In genomic region chr12:14959126-14959440, GRCh38 we compare ENCODE assay signal across 4 cellular contexts.
TF ChIP-seq lines count a peak whose summit lies in the region.

No MANE protein-coding gene starts in this region.

TF ChIP-seq in SK-N-SH, 30 proteins besides CTCF, POLR2A, EP300 and RAD21:
- TF ChIP-seq YY1 (IDR thresholded peaks at IDR 0.05; ENCODE audit: low read depth) (no peak), POLR2AphosphoS5 (IDR thresholded peaks at IDR 0.05; ENCODE audit: low read depth, low read length) (no peak), PBX3 (IDR thresholded peaks at IDR 0.05) (no peak), GABPA (IDR thresholded peaks at IDR 0.05; ENCODE audit: low read depth) (no peak), SIN3A (IDR thresholded peaks at IDR 0.05; ENCODE audit: borderline replicate concordance, low read depth, low read length) (no peak), JUND (IDR thresholded peaks at IDR 0.05) (no peak), USF1 (IDR thresholded peaks at IDR 0.05; ENCODE audit: borderline replicate concordance, low read depth) (no peak), FOXJ3 (CRISPR knock-in tag; IDR thresholded peaks at IDR 0.05) (no peak), MEF2A (IDR thresholded peaks at IDR 0.05; ENCODE audit: borderline replicate concordance, low read depth) (no peak), USF2 (IDR thresholded peaks at IDR 0.05; ENCODE audit: borderline replicate concordance, low read depth, low read length) (no peak), FOSL2 (IDR thresholded peaks at IDR 0.05; ENCODE audit: borderline replicate concordance, low read depth) (no peak), MAX (IDR thresholded peaks at IDR 0.05; ENCODE audit: low read depth) (no peak), CHD2 (IDR thresholded peaks at IDR 0.05; ENCODE audit: low read length, partially characterized antibody) (no peak), MXI1 (IDR thresholded peaks at IDR 0.05; ENCODE audit: low read depth, low read length) (no peak), ELF1 (IDR thresholded peaks at IDR 0.05) (no peak), RCOR1 (IDR thresholded peaks at IDR 0.05; ENCODE audit: low read length) (no peak)
TF ChIP-seq in SK-N-SH: peak in this region for 0.

TF ChIP-seq in SK-N-SH treated with all-trans-retinoic acid at 6 μM for 48 hours, 23 proteins besides CTCF, POLR2A, EP300 and RAD21 (continues in another document):
- TF ChIP-seq ZNF70 (CRISPR knock-in tag; IDR thresholded peaks at IDR 0.05) = no peak
- TF ChIP-seq OSR1 (CRISPR knock-in tag; IDR thresholded peaks at IDR 0.05) = no peak
- TF ChIP-seq BACH2 (CRISPR knock-in tag; IDR thresholded peaks at IDR 0.05; ENCODE audit: borderline replicate concordance) = no peak
- no peak for TF ChIP-seq CSRNP3 (CRISPR knock-in tag; IDR thresholded peaks at IDR 0.05)
- TF ChIP-seq GLIS3 (CRISPR knock-in tag; IDR thresholded peaks at IDR 0.05) = no peak
- no peak for TF ChIP-seq TSHZ2 (CRISPR knock-in tag; IDR thresholded peaks at IDR 0.05)
- no peak for TF ChIP-seq ISL1 (CRISPR knock-in tag; IDR thresholded peaks at IDR 0.05)
- no peak for TF ChIP-seq SNAI2 (CRISPR knock-in tag; IDR thresholded peaks at IDR 0.05)
- no peak for TF ChIP-seq PPARA (CRISPR knock-in tag; IDR thresholded peaks at IDR 0.05; ENCODE audit: borderline replicate concordance)
- TF ChIP-seq TOX (CRISPR knock-in tag; IDR thresholded peaks at IDR 0.05; ENCODE audit: borderline replicate concordance) = no peak
- TF ChIP-seq ESRRG (CRISPR knock-in tag; IDR thresholded peaks at IDR 0.05) = no peak
- no peak for TF ChIP-seq ZNF565 (CRISPR knock-in tag; conservative IDR thresholded peaks at IDR 0.05; ENCODE audit: low read depth)
- TF ChIP-seq ZNF8 (CRISPR knock-in tag; IDR thresholded peaks at IDR 0.05) = no peak

TF ChIP-seq in endothelial cell of umbilical vein, 7 proteins besides CTCF, POLR2A, EP300 and RAD21:
- TF ChIP-seq GATA2 (IDR thresholded peaks at IDR 0.05; ENCODE audit: insufficient read depth, insufficient read length, low read depth, low read length) (no peak), POLR2AphosphoS5 (IDR thresholded peaks at IDR 0.05; ENCODE audit: insufficient read depth, low read depth, low read length) (no peak), MYC (IDR thresholded peaks at IDR 0.05; ENCODE audit: low read depth, low read length) (no peak), FOS (IDR thresholded peaks at IDR 0.05; ENCODE audit: borderline replicate concordance, insufficient read depth, low read length) (no peak), JUN (IDR thresholded peaks at IDR 0.05; ENCODE audit: borderline replicate concordance, insufficient read depth, insufficient read length, low read depth) (no peak), MAX (IDR thresholded peaks at IDR 0.05; ENCODE audit: insufficient read depth, insufficient read length) (no peak)

TF ChIP-seq in WTC11, 78 proteins besides CTCF, POLR2A, EP300 and RAD21:
- TF ChIP-seq MYBL2 (CRISPR knock-in tag; IDR thresholded peaks at IDR 0.05) (no peak), GABPB1 (CRISPR knock-in tag; IDR thresholded peaks at IDR 0.05) (no peak), CREB1 (CRISPR knock-in tag; IDR thresholded peaks at IDR 0.05) (no peak), ZNF423 (CRISPR knock-in tag; IDR thresholded peaks at IDR 0.05) (no peak), FOXP1 (CRISPR knock-in tag; IDR thresholded peaks at IDR 0.05; ENCODE audit: borderline replicate concordance) (no peak), ZNF281 (CRISPR knock-in tag; IDR thresholded peaks at IDR 0.05) (no peak), ERG (CRISPR knock-in tag; IDR thresholded peaks at IDR 0.05) (no peak)
TF ChIP-seq in WTC11: peak in this region for 0.
